29 cellular contexts compared by ENCODE assay signal in genomic region chr12:93602897-93603668, GRCh38. TPM values are rescaled to one million over a fixed set of nuclear protein-coding genes. Genes with fewer than 3 reads are reported as not detected.
A peak's percentile ranks its signal among the peaks of the same experiment; 100 is the strongest.
DNase-seq lines count a peak whose midpoint lies in the region; ATAC-seq, FAIRE-seq and TF ChIP-seq lines count a peak whose summit lies in the region.
"Had no signal": no experiment of that assay in that cellular context is flagged by ENCODE, and none has a peak within 500 bp of the region (broad histone marks: within the 10 kb centered on the region; RNA-seq: fewer than 3 reads in every experiment).

No MANE protein-coding gene starts in this region.

- no peak overlapping the region for H3K4me3 ChIP-seq in BLaER1 treated with 17β-estradiol and CSF1 and Interleukin-3, amounts not matched to agents 10 nM and 100 nM
- H3K4me3 ChIP-seq in ascending aorta (no peak overlapping the region), testis (no peak overlapping the region)
- H3K4me3 ChIP-seq: A549, coronary artery, GM12878 had no signal

- DNase-seq in ascending aorta (ENCODE audit: low spot score in 2 of 2) (no peak), left lobe of liver (ENCODE audit: low spot score) (no peak), testis (peak; percentile 55), HTR-8/SVneo (ENCODE audit: insufficient read length, low spot score) (no peak), sciatic nerve (ENCODE audit: low spot score) (no peak), erythroblast (lab: John Stamatoyannopoulos, UW) (no peak)
- DNase-seq: activated CD8-positive, alpha-beta memory T cell treated with anti-CD3 and anti-CD28 coated beads, Interleukin-2, amount 50 U/mL, for 4 hours; Caco-2; DND-41; HCEC 1CT; kidney glomerular epithelial cell; mesendoderm; naive B cell; NCI-H1092 treated with DMSO at 0.1 percent for 48 hours; NCI-H2029 treated with DMSO at 0.1 percent for 48 hours; NCI-H226; NCI-H748 treated with DMSO at 0.1 percent for 48 hours; occipital lobe; retina; stimulated activated CD4-positive, alpha-beta T cell treated with anti-CD3 and anti-CD28 coated beads, Interleukin-4, amount 100 ng/mL, for 1 hour; stimulated activated naive B cell treated with anti-CD40 and anti-IgM and Interleukin-4, amounts not matched to agents 10 μg/mL and 1 μg/mL and 100 μg/mL, for 72 hours; trophoblast cell had no signal

- H3K9me3 ChIP-seq in BLaER1 treated with 17β-estradiol and CSF1 and Interleukin-3, amounts not matched to agents 10 nM and 100 nM (replicated peaks in 1 of 11) = peaks cover 0 to 9% (median 0%) of the 10 kb centered on the region in 11 experiments; a peak in 5 of 22 replicates
- no peaks in the 10 kb centered on the region for H3K9me3 ChIP-seq in ascending aorta
- no peaks in the 10 kb centered on the region for H3K9me3 ChIP-seq in testis
- H3K9me3 ChIP-seq: A549, Caco-2 had no signal

- no peaks in the 10 kb centered on the region for H3K27me3 ChIP-seq in BLaER1 treated with 17β-estradiol and CSF1 and Interleukin-3, amounts not matched to agents 10 nM and 100 nM
- H3K27me3 ChIP-seq in ascending aorta = no peaks in the 10 kb centered on the region
- no peaks in the 10 kb centered on the region for H3K27me3 ChIP-seq in testis

- no peak overlapping the region for H3K27ac ChIP-seq in BLaER1 treated with 17β-estradiol and CSF1 and Interleukin-3, amounts not matched to agents 10 nM and 100 nM
- peak overlapping the region; percentile 8 to 24 for H3K27ac ChIP-seq in ascending aorta
- peak overlapping the region; percentile 59 for H3K27ac ChIP-seq in testis
- H3K27ac ChIP-seq: A549, HL-60 had no signal

- peaks cover 0 to 27% (median 16%) of the 10 kb centered on the region in 10 experiments; a peak in 14 of 20 replicates for H3K4me1 ChIP-seq in BLaER1 treated with 17β-estradiol and CSF1 and Interleukin-3, amounts not matched to agents 10 nM and 100 nM
- H3K4me1 ChIP-seq in ascending aorta (peaks cover 3% of the 10 kb centered on the region in 2 donors), testis (peaks cover 11% of the 10 kb centered on the region)
- H3K4me1 ChIP-seq: A549, Caco-2 had no signal

- intact Hi-C loops in ascending aorta (cut with DNase I) (no loop called here), testis (cut with DNase I; ENCODE audit: low total_unique reads) (no loop called here), sciatic nerve (cut with DNase I) (no loop called here)

- no peak for FAIRE-seq in HTR-8/SVneo (lab: Jason Lieb, UNC)
- FAIRE-seq: A549, GM12878 had no signal

- ATAC-seq in left lobe of liver = peak; percentile 28
- no peak for ATAC-seq in HG02938 (IDR thresholded peaks at IDR 0.05; ENCODE audit: unreplicated experiment)
- no peak for ATAC-seq in sciatic nerve
- ATAC-seq: activated T-helper 17 cell treated with anti-CD3 and anti-CD28 coated beads, Interleukin-2, amount 50 U/mL, for 72 hours; GM12878; stimulated activated naive B cell treated with anti-CD40 and anti-IgM and Interleukin-4, amounts not matched to agents 10 μg/mL and 1 μg/mL and 100 μg/mL, for 72 hours had no signal

- peak overlapping the region in 8 of 11 experiments; percentile 26 to 55 (median 34); a peak in 14 of 22 replicates for H3K4me2 ChIP-seq in BLaER1 treated with 17β-estradiol and CSF1 and Interleukin-3, amounts not matched to agents 10 nM and 100 nM
- H3K4me2 ChIP-seq: A549 had no signal

- no peaks in the 10 kb centered on the region for H3K36me3 ChIP-seq in BLaER1 treated with 17β-estradiol and CSF1 and Interleukin-3, amounts not matched to agents 10 nM and 100 nM
- no peaks in the 10 kb centered on the region for H3K36me3 ChIP-seq in ascending aorta
- H3K36me3 ChIP-seq in testis (ENCODE audit: low read depth, missing control alignments) = no peaks in the 10 kb centered on the region

- TF ChIP-seq POLR2A in testis (IDR thresholded peaks at IDR 0.05) (no peak), erythroblast (IDR thresholded peaks at IDR 0.05; ENCODE audit: low read length) (no peak)

- no peak overlapping the region for H3K9ac ChIP-seq in BLaER1 treated with 17β-estradiol and CSF1 and Interleukin-3, amounts not matched to agents 10 nM and 100 nM

- no peaks in the 10 kb centered on the region for H4K20me1 ChIP-seq in BLaER1 treated with 17β-estradiol and CSF1 and Interleukin-3, amounts not matched to agents 10 nM and 100 nM

- TF ChIP-seq CTCF in ascending aorta (IDR thresholded peaks at IDR 0.05) (no peak), testis (IDR thresholded peaks at IDR 0.05) (no peak)

- 50 to 58% methylated on average over 8 of the region's 8 CpGs for WGBS in testis, 2 donors

RNA-seq across cellular contexts. Expression of gene SOCS2, which starts 30.6 kb away (rescaled TPM):
- 95.8 TPM for total RNA-seq in ascending aorta
- total RNA-seq in left lobe of liver = 3.1 TPM
- 10 to 100 TPM; 19.3 to 25.4 TPM for total RNA-seq in testis
- 24.1 TPM for polyA plus RNA-seq in testis (ENCODE audit: insufficient read depth, low read depth, low replicate concordance)
- 18.5 TPM for total RNA-seq in sciatic nerve

Comparison
In these comparisons a context has a peak if more than half of its experiments do, and no peak if none do; other contexts are left out.
1. H3K27ac ChIP-seq: peak in ascending aorta (2 of 2) and testis (2 of 2); none in BLaER1 treated with 17β-estradiol and CSF1 and Interleukin-3, amounts not matched to agents 10 nM and 100 nM (0 of 11).